8 cellular contexts compared by ENCODE assay signal in genomic region chr17:50719924-50720805, GRCh38. TPM values are rescaled to one million over a fixed set of nuclear protein-coding genes. Genes with fewer than 3 reads are reported as not detected.
DNase-seq lines count a peak whose midpoint lies in the region; ATAC-seq and TF ChIP-seq lines count a peak whose summit lies in the region.

No MANE protein-coding gene starts in this region.

- under 1% methylated on average over 18 of the region's 25 CpGs for WGBS in right lobe of liver (ENCODE audit: insufficient coverage, low coverage, low lambda C conversion rate, missing lambda C conversion rate)

- TF ChIP-seq CTCF in AG04449 (IDR thresholded peaks at IDR 0.05; ENCODE audit: insufficient read depth, low read length, missing control alignments) (no peak), HFFc6 (IDR thresholded peaks at IDR 0.05) (no peak), right lobe of liver (IDR thresholded peaks at IDR 0.05) (no peak), type B pancreatic cell (conservative IDR thresholded peaks at IDR 0.05) (no peak)

- H3K9me3 ChIP-seq in right lobe of liver, result no peaks in the 10 kb centered on the region

- POLR2A ChIA-PET in AG04449 (lab: Yijun Ruan, JAX), result interaction anchor here (0.6 to 1.0 kb wide), 2 partner anchors 12 to 13 kb away, joined by 3 to 13 read pairs; partner anchors contain the start of gene ANKRD40

- H3K4me3 Mint-ChIP-seq in HFFc6, result peak overlapping the region; percentile 97
- peak overlapping the region; percentile 96 for H3K4me3 Mint-ChIP-seq in type B pancreatic cell

- H3K27me3 Mint-ChIP-seq in HFFc6 (ENCODE audit: insufficient read depth), result peaks cover 5% of the 10 kb centered on the region; the same call in 1 of the 2 replicates
- no peaks in the 10 kb centered on the region for H3K27me3 Mint-ChIP-seq in type B pancreatic cell

- no peaks in the 10 kb centered on the region for H3K27me3 ChIP-seq in right lobe of liver

- H3K4me1 Mint-ChIP-seq in HFFc6 (ENCODE audit: low read depth) (peaks cover 28% of the 10 kb centered on the region), type B pancreatic cell (ENCODE audit: unreplicated experiment) (peaks cover 17% of the 10 kb centered on the region)

- peaks cover 16% of the 10 kb centered on the region for H3K36me3 Mint-ChIP-seq in HFFc6 (ENCODE audit: low read depth)
- no peaks in the 10 kb centered on the region for H3K36me3 Mint-ChIP-seq in type B pancreatic cell

- H3K4me3 ChIP-seq in AG04449 (ENCODE audit: low read depth, low read length), result peak overlapping the region; percentile 93
- H3K4me3 ChIP-seq in right lobe of liver, result peak overlapping the region; percentile 74 to 93 (median 79)

- intact Hi-C loops in right lobe of liver (cut with DNase I), result no loop called here

- DNase-seq in AG04449 (ENCODE audit: low read depth, low spot score) (no peak), HFFc6 (no peak), right lobe of liver (no peak), type B pancreatic cell (ENCODE audit: extremely low spot score, unreplicated experiment) (no peak)

- no peak for TF ChIP-seq POLR2A in right lobe of liver (IDR thresholded peaks at IDR 0.05)

- H3K9me3 Mint-ChIP-seq in HFFc6 (no peaks in the 10 kb centered on the region), type B pancreatic cell (no peaks in the 10 kb centered on the region)

- peak overlapping the region; percentile 99 for H3K27ac Mint-ChIP-seq in HFFc6
- peak overlapping the region; percentile 97 for H3K27ac Mint-ChIP-seq in type B pancreatic cell

- H3K27ac ChIP-seq in angular gyrus (ENCODE audit: low read depth, low read length) (peak overlapping the region; percentile 96), right lobe of liver (peak overlapping the region; percentile 92 to 99 (median 98))

- H3K36me3 ChIP-seq in right lobe of liver, result no peaks in the 10 kb centered on the region

- CTCF ChIA-PET in AG04449 (lab: Yijun Ruan, JAX), result interaction anchor here (2.1 kb wide), 1 partner anchor 25 kb away, joined by 9 read pairs; no protein-coding TSS in a partner anchor

- ATAC-seq in right lobe of liver, result no peak
- ATAC-seq in HG02642 (IDR thresholded peaks at IDR 0.05; ENCODE audit: poor library complexity, unreplicated experiment), result no peak
- no peak for ATAC-seq in GM21576 (IDR thresholded peaks at IDR 0.05; ENCODE audit: unreplicated experiment)
- ATAC-seq in GM21367 (IDR thresholded peaks at IDR 0.05; ENCODE audit: unreplicated experiment), result no peak

- peaks cover 0 to 58% (median 27%) of the 10 kb centered on the region in 4 donors for H3K4me1 ChIP-seq in right lobe of liver

RNA-seq across cellular contexts. Expression of gene LUC7L3, which starts 0.8 kb away (rescaled TPM):
- total RNA-seq in HFFc6 (2021; fragmentation: NEBNext Ultra II Directional; extraction: Animal tissue kit (Norgen Biotek cat#: 25700)), result 10 to 100 TPM; 54.0 to 76.3 (median 59.1) TPM
- total RNA-seq in right lobe of liver, result 10 to 100 TPM; 15.4 to 50.5 (median 31.0) TPM
- total RNA-seq in type B pancreatic cell (ENCODE audit: low replicate concordance), result 83.4 and 157 TPM in 2 replicates

RNA-seq across cellular contexts. Expression of gene ANKRD40, which starts 12.5 kb away (rescaled TPM):
- total RNA-seq in HFFc6 (2021; fragmentation: NEBNext Ultra II Directional; extraction: Animal tissue kit (Norgen Biotek cat#: 25700)), result 10 to 100 TPM; 43.1 to 48.4 (median 46.6) TPM
- total RNA-seq in right lobe of liver (10 to 100 TPM; 13.9 to 17.4 (median 15.1) TPM), type B pancreatic cell (ENCODE audit: low replicate concordance) (21.0 and 38.4 TPM in 2 replicates)

RNA-seq across cellular contexts. Expression of gene ANKRD40CL, which starts 47.2 kb away (rescaled TPM):
- not detected for total RNA-seq in HFFc6 (2021; fragmentation: NEBNext Ultra II Directional; extraction: Animal tissue kit (Norgen Biotek cat#: 25700))
- under 1 TPM in 1 of 6 experiments, not detected in 5; 0.29 TPM for total RNA-seq in right lobe of liver
- 0.90 TPM in 1 of 2 replicates, not detected in the other for total RNA-seq in type B pancreatic cell (ENCODE audit: low replicate concordance)
